9 cellular contexts compared by ENCODE assay signal in genomic region chr7:128453836-128454804, GRCh38. TPM values are rescaled to one million over a fixed set of nuclear protein-coding genes. Genes with fewer than 3 reads are reported as not detected.
A peak's percentile ranks its signal among the peaks of the same experiment; 100 is the strongest.
DNase-seq lines count a peak whose midpoint lies in the region; ATAC-seq, FAIRE-seq and TF ChIP-seq lines count a peak whose summit lies in the region.
"Had no signal": no experiment of that assay in that cellular context is flagged by ENCODE, and none has a peak within 500 bp of the region (broad histone marks: within the 10 kb centered on the region; RNA-seq: fewer than 3 reads in every experiment).

No MANE protein-coding gene starts in this region.

- no TSS peak for BruUV-seq in Panc1 (replicated peaks; lab: Mats Ljungman, UMichigan)

- H3K27ac ChIP-seq in Panc1 (ENCODE audit: low read length): peak overlapping the region; percentile 93

- no peaks in the 10 kb centered on the region for H3K36me3 Mint-ChIP-seq in naive B cell

- peak; percentile 56 for DNase-seq in AG09319 (ENCODE audit: extremely low read depth, low read depth)
- DNase-seq in Panc1 (ENCODE audit: low read depth, low spot score): no peak
- peak; percentile 96 for DNase-seq in fibroblast of pulmonary artery (ENCODE audit: low read depth)
- no peak for DNase-seq in naive B cell
- no peak for DNase-seq in GM19239 (ENCODE audit: insufficient read length, low spot score)
- DNase-seq in NCI-H1694 (lab: John Stamatoyannopoulos, UW): no peak
- DNase-seq in UCSD-AML1 (lab: John Stamatoyannopoulos, UW; ENCODE audit: unreplicated experiment): no peak

- peaks cover 53% of the 10 kb centered on the region for H3K4me1 ChIP-seq in Panc1 (ENCODE audit: control insufficient read depth, insufficient read depth, low read length)

- peaks cover 12 to 34% (median 23%) of the 10 kb centered on the region in 3 donors for H3K4me1 Mint-ChIP-seq in naive B cell

- H3K9me3 ChIP-seq in Panc1 (ENCODE audit: control insufficient read depth, insufficient read depth, low read depth, low read length): no peaks in the 10 kb centered on the region

- H3K4me3 ChIP-seq in Panc1 (ENCODE audit: low read depth in 2 of 2, low read length in 2 of 2) (peak overlapping the region; percentile 70 to 85), fibroblast of pulmonary artery (replicated peaks; ENCODE audit: low read depth, low read length) (peak overlapping the region; percentile 11)

- intact Hi-C loops in Panc1 (cut with micrococcal nuclease; ENCODE audit: unreplicated experiment): no loop called here

- H3K36me3 ChIP-seq in Panc1 (ENCODE audit: control insufficient read depth, insufficient read depth, low read length): 0 out of 2 replicates have a peak, but pooled peaks cover 7% of the 10 kb centered on the region

- CTCF ChIA-PET in Panc1 (lab: Charles Lee): interaction anchor here (0.5 to 2.2 kb wide), 4 partner anchors 17 to 53 kb away, joined by 4 to 8 read pairs (median 4); no protein-coding TSS in a partner anchor

- no peak for FAIRE-seq in GM19239 (lab: Jason Lieb, UNC)

- in situ Hi-C loops in Panc1 (cut with HindIII; ENCODE audit: low pct_unique_long_range_greater_than_20kb, low sequenced_read_pairs): no loop called here

- no peaks in the 10 kb centered on the region for H3K27me3 ChIP-seq in Panc1 (ENCODE audit: control insufficient read depth, insufficient read depth, low read length)

- H3K27me3 Mint-ChIP-seq in naive B cell: no peaks in the 10 kb centered on the region

- H3K4me3 Mint-ChIP-seq in naive B cell: peak overlapping the region in 7 of 8 donors; percentile 17 to 96 (median 43)

- ATAC-seq in Panc1 (peak; percentile 66), naive B cell (ENCODE audit: low read depth in 2 of 2) (no peak), HG02938 (IDR thresholded peaks at IDR 0.05; ENCODE audit: unreplicated experiment) (no peak)

- H3K9me3 Mint-ChIP-seq in naive B cell: no peaks in the 10 kb centered on the region
- H3K9me3 Mint-ChIP-seq: activated naive CD4-positive, alpha-beta T cell treated with anti-CD3 and anti-CD28 coated beads, Interleukin-2, amount 50 U/mL, for 24 hours had no signal

- TF ChIP-seq CTCF in AG09319 (IDR thresholded peaks at IDR 0.05; ENCODE audit: low read depth, low read length) (no peak), Panc1 (IDR thresholded peaks at IDR 0.05) (no peak), fibroblast of pulmonary artery (IDR thresholded peaks at IDR 0.05; ENCODE audit: low read length, missing control alignments) (no peak)

- POLR2A ChIA-PET in Panc1 (lab: Charles Lee): interaction anchor here (0.7 kb wide), 1 partner anchor 22 kb away, joined by 3 read pairs; no protein-coding TSS in a partner anchor

- H3K27ac Mint-ChIP-seq in naive B cell: peak overlapping the region in 5 of 6 donors; percentile 38 to 97 (median 81)

RNA-seq across cellular contexts. Expression of gene HILPDA, which starts 1.6 kb away (rescaled TPM):
- 70.8 TPM for total RNA-seq in Panc1 (2021; ENCODE audit: unreplicated experiment)
- polyA plus RNA-seq in Panc1 (2012; ENCODE audit: insufficient read length): 67.0 TPM
- 10 to 100 TPM; 11.2 to 20.3 (median 13.1) TPM for polyA plus RNA-seq in naive B cell (ENCODE audit: low read depth in 6 of 6)

RNA-seq across cellular contexts. Expression of gene METTL2B, which starts 22.4 kb away (rescaled TPM):
- total RNA-seq in Panc1 (2021; ENCODE audit: unreplicated experiment): 43.6 TPM
- polyA plus RNA-seq in Panc1 (2012; ENCODE audit: insufficient read length): 17.4 TPM
- 10 to 100 TPM in 5 of 6 donors, 1 to 10 TPM in 1; 7.8 to 25.4 (median 13.2) TPM for polyA plus RNA-seq in naive B cell (ENCODE audit: low read depth in 6 of 6)

RNA-seq across cellular contexts. Expression of gene IMPDH1, which starts 44.3 kb away (rescaled TPM):
- 114 TPM for total RNA-seq in Panc1 (2021; ENCODE audit: unreplicated experiment)
- 176 TPM for polyA plus RNA-seq in Panc1 (2012; ENCODE audit: insufficient read length)
- polyA plus RNA-seq in naive B cell (ENCODE audit: low read depth in 6 of 6): 10 to 100 TPM; 24.6 to 39.6 (median 26.8) TPM

Comparison
In these comparisons a context has a peak if more than half of its experiments do, and no peak if none do; other contexts are left out.
1. DNase-seq: peak in AG09319 (single experiment) and fibroblast of pulmonary artery (single experiment); none in Panc1 (single experiment), naive B cell (single experiment), GM19239 (single experiment), NCI-H1694 (single experiment) and UCSD-AML1 (single experiment).